Comparison of ENCODE assay signal across 2 cellular contexts in genomic region chr11:18111005-18111404, GRCh38.
TF ChIP-seq lines count a peak whose summit lies in the region.

No MANE protein-coding gene starts in this region.

TF ChIP-seq in HEK293, 187 proteins besides CTCF, POLR2A, EP300 and RAD21:
- TF ChIP-seq WT1 (tag by site-specific recombination; IDR thresholded peaks at IDR 0.05): no peak
- TF ChIP-seq REST (tag by site-specific recombination; IDR thresholded peaks at IDR 0.05): peak; percentile 92
TF ChIP-seq in HEK293: peak in this region for 1.

TF ChIP-seq in GM12878, 131 proteins besides CTCF, POLR2A, EP300 and RAD21:
- TF ChIP-seq REST (IDR thresholded peaks at IDR 0.05; ENCODE audit: low read depth, low read length) (peak; percentile 71; the same call in 1 of the 2 replicates), PBX3 (IDR thresholded peaks at IDR 0.05; ENCODE audit: insufficient replicate concordance, low read depth, low read length) (no peak), HCFC1 (IDR thresholded peaks at IDR 0.05; ENCODE audit: low read length) (no peak), BCLAF1 (IDR thresholded peaks at IDR 0.05) (no peak)
